Comparison of ENCODE assay signal across 10 cellular contexts in the genomic region with DNA sequence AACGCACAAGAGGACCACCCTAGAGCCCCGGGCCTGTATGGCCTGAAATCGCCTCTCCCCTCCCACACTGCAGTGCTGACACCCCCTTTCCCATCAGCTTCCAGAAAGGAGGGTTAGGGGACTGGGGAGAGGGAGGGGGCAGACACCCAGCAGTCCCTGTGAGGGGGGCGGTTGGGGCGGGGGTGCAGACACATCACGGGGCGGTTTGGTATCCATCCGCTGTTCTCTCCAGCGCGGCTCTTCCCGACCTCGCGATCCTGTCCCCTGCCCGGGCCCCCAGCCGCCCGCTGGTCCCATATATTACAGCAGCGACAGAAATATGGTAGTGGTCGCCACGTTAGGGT. TPM values are rescaled to one million over a fixed set of nuclear protein-coding genes. Genes with fewer than 3 reads are reported as not detected.
DNase-seq lines count a peak whose midpoint lies in the region; ATAC-seq and TF ChIP-seq lines count a peak whose summit lies in the region.
"Had no signal": no experiment of that assay in that cellular context is flagged by ENCODE, and none has a peak within 500 bp of the region (broad histone marks: within the 10 kb centered on the region; RNA-seq: fewer than 3 reads in every experiment).

No MANE protein-coding gene starts in this region.

- POLR2A ChIA-PET in BJ (lab: Charles Lee) (no interaction called here), Panc1 (lab: Charles Lee) (no interaction called here)

- no peak for ATAC-seq in Panc1
- no peak for ATAC-seq in GM21360 (IDR thresholded peaks at IDR 0.05; ENCODE audit: unreplicated experiment)
- no peak for ATAC-seq in HG02678 (IDR thresholded peaks at IDR 0.05; ENCODE audit: unreplicated experiment)

- no peak overlapping the region for H3K27ac ChIP-seq in Panc1 (ENCODE audit: low read length)
- H3K27ac ChIP-seq in ovary = peak overlapping the region; percentile 93 to 96
- H3K27ac ChIP-seq: KMS-11 had no signal

- H3K9me3 ChIP-seq in Panc1 (ENCODE audit: control insufficient read depth, insufficient read depth, low read depth, low read length) (no peaks in the 10 kb centered on the region), ovary (no peaks in the 10 kb centered on the region)

- H3K27me3 ChIP-seq in BJ (ENCODE audit: control insufficient read depth, insufficient read depth, low read length) (no peaks in the 10 kb centered on the region), Panc1 (ENCODE audit: control insufficient read depth, insufficient read depth, low read length) (no peaks in the 10 kb centered on the region), ovary (no peaks in the 10 kb centered on the region)

- in situ Hi-C loops in Panc1 (cut with HindIII; ENCODE audit: low pct_unique_long_range_greater_than_20kb, low sequenced_read_pairs) = no loop called here

- TF ChIP-seq POLR2A in ovary (IDR thresholded peaks at IDR 0.05) = no peak

- H3K4me3 ChIP-seq in BJ (ENCODE audit: low read depth, low read length) (peak overlapping the region; percentile 69), Panc1 (ENCODE audit: low read depth in 2 of 2, low read length in 2 of 2) (peak overlapping the region; percentile 63 to 85), fibroblast of the aortic adventitia (ENCODE audit: low read depth, low read length) (peak overlapping the region; percentile 71), ovary (peak overlapping the region; percentile 85)

- intact Hi-C loops in Panc1 (cut with micrococcal nuclease; ENCODE audit: unreplicated experiment) = loop anchor here (5.0 kb wide), 1 partner anchor 110 kb away; no protein-coding TSS in a partner anchor
- intact Hi-C loops in ovary (cut with DNase I) = loop anchor here in 1 of 4 donors (5.0 kb wide), 1 partner anchor 60 kb away; the partner anchor contains the start of gene GPRASP1

- H3K4me1 ChIP-seq in Panc1 (ENCODE audit: control insufficient read depth, insufficient read depth, low read length) (no peaks in the 10 kb centered on the region), ovary (ENCODE audit: insufficient read depth) (peaks cover 2% of the 10 kb centered on the region)

- 22 to 35% (median 25%) methylated on average over 14 to 19 of the region's 19 CpGs for WGBS in ovary, 3 donors

- CTCF ChIA-PET in BJ (lab: Yijun Ruan, JAX) = no interaction called here
- CTCF ChIA-PET in Panc1 (lab: Charles Lee) = no interaction called here

- DNase-seq in BJ (ENCODE audit: low read depth) (no peak), Panc1 (ENCODE audit: low read depth, low spot score) (no peak), fibroblast of the aortic adventitia (ENCODE audit: low read depth) (no peak), ovary (peak in 3 of 5 donors; percentile 22 to 53 (median 34)), LoVo (ENCODE audit: low spot score) (no peak), medulla oblongata (ENCODE audit: extremely low spot score) (no peak)
- DNase-seq: SHP77 treated with DMSO at 0.1 percent for 48 hours had no signal

- TF ChIP-seq CTCF in BJ (IDR thresholded peaks at IDR 0.05; ENCODE audit: insufficient read depth, low read depth, low read length) = no peak
- TF ChIP-seq CTCF in Panc1 (IDR thresholded peaks at IDR 0.05) = no peak
- no peak for TF ChIP-seq CTCF in fibroblast of the aortic adventitia (IDR thresholded peaks at IDR 0.05; ENCODE audit: insufficient read depth, low read length)
- no peak for TF ChIP-seq CTCF in ovary (IDR thresholded peaks at IDR 0.05)

- BruUV-seq in Panc1 (replicated peaks; lab: Mats Ljungman, UMichigan) = no TSS peak

- TF ChIP-seq EP300 in ovary (IDR thresholded peaks at IDR 0.05) = no peak

- H3K36me3 ChIP-seq in BJ (ENCODE audit: control insufficient read depth, insufficient read depth, low read length) (no peaks in the 10 kb centered on the region), Panc1 (ENCODE audit: control insufficient read depth, insufficient read depth, low read length) (no peaks in the 10 kb centered on the region), ovary (no peaks in the 10 kb centered on the region)

RNA-seq across cellular contexts. Expression of gene GPRASP2, which starts 0.4 kb away (rescaled TPM):
- polyA plus RNA-seq in BJ (2011; rRNA removed) (5.8 and 8.7 TPM in 2 replicates), ovary (10 to 100 TPM; 33.3 to 42.2 TPM)
- 5.7 and 7.3 TPM in 2 replicates for polyA minus RNA-seq in BJ (2011; rRNA and poly(A)+ RNA removed)
- total RNA-seq in Panc1 (2021; ENCODE audit: unreplicated experiment) (7.4 TPM), fibroblast of the aortic adventitia (ENCODE audit: low replicate concordance) (13.6 and 18.6 TPM in 2 replicates), ovary (10 to 100 TPM; 19.6 to 60.6 (median 39.1) TPM)
- polyA plus RNA-seq in Panc1 (2012; ENCODE audit: insufficient read length) = 4.2 TPM

RNA-seq across cellular contexts. Expression of gene GPRASP3, which starts 8.7 kb away (rescaled TPM):
- 1.9 and 3.2 TPM in 2 replicates for polyA plus RNA-seq in BJ (2011; rRNA removed)
- 3.2 and 5.7 TPM in 2 replicates for polyA minus RNA-seq in BJ (2011; rRNA and poly(A)+ RNA removed)
- 5.6 TPM for total RNA-seq in Panc1 (2021; ENCODE audit: unreplicated experiment)
- 5.6 TPM for polyA plus RNA-seq in Panc1 (2012; ENCODE audit: insufficient read length)
- 5.3 and 10.7 TPM in 2 replicates for total RNA-seq in fibroblast of the aortic adventitia (ENCODE audit: low replicate concordance)
- total RNA-seq in ovary = 10 to 100 TPM in 4 of 7 donors, 1 to 10 TPM in 3; 3.2 to 15.4 (median 11.1) TPM
- 1 to 10 TPM; 4.0 to 7.2 TPM for polyA plus RNA-seq in ovary

Comparison
In these comparisons a context has a peak if more than half of its experiments do, and no peak if none do; other contexts are left out.
1. DNase-seq: peak in ovary (3 of 5); none in BJ (single experiment), Panc1 (single experiment), fibroblast of the aortic adventitia (single experiment), LoVo (single experiment) and medulla oblongata (single experiment).
2. Peak in every context shown above with its lines, with median percentiles within 50 percentile points of each other: H3K4me3 ChIP-seq.